ENCODE assay signal across 11 cellular contexts in the genomic region with DNA sequence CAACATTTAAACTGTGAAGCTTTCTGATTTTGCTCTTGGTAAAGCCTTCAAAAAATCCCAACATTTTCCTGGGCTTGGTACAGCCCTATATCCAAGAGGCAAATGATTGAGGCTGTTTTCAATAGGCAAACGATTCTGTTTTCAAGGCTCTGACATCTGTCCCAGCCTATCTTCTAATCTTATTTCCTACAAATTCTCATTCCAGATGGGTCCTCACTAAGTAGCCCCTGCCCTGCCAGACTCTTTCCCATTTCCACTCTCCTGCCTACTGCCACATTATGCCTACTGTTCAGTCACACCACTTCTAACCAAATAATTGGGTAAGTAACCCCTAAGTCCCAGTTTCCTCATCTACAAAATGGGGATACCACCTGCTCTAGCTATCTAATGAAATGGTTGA. TPM values are rescaled to one million over a fixed set of nuclear protein-coding genes. Genes with fewer than 3 reads are reported as not detected.
DNase-seq lines count a peak whose midpoint lies in the region; ATAC-seq, FAIRE-seq and TF ChIP-seq lines count a peak whose summit lies in the region.
"Had no signal": no experiment of that assay in that cellular context is flagged by ENCODE, and none has a peak within 500 bp of the region (broad histone marks: within the 10 kb centered on the region; RNA-seq: fewer than 3 reads in every experiment).

No MANE protein-coding gene starts in this region.

- TF ChIP-seq CTCF in A549 (IDR thresholded peaks at IDR 0.05) (no peak), H9 (conservative IDR thresholded peaks at IDR 0.05) (no peak), prostate gland (IDR thresholded peaks at IDR 0.05) (no peak)

- no peak overlapping the region for H3K23ac ChIP-seq in H9 (ENCODE audit: insufficient read length, low read depth, low read length)

- no peak for TF ChIP-seq EP300 in A549 (IDR thresholded peaks at IDR 0.05)

- no peaks in the 10 kb centered on the region for H3K27me3 Mint-ChIP-seq in H9 (ENCODE audit: low read depth)
- no peaks in the 10 kb centered on the region for H3K27me3 Mint-ChIP-seq in activated naive CD8-positive, alpha-beta T cell treated with anti-CD3 and anti-CD28 coated beads, Interleukin-2, amount 50 U/mL, for 24 hours

- H2AFZ ChIP-seq in H9 (ENCODE audit: low read length): no peak overlapping the region

- H3K4me2 ChIP-seq in A549: peak overlapping the region; percentile 94
- H3K4me2 ChIP-seq in H9 (ENCODE audit: insufficient read depth, insufficient read length, low read length): no peak overlapping the region

- H4K91ac ChIP-seq in H9 (ENCODE audit: insufficient read length, low read depth, low read length): no peak overlapping the region

- no peak overlapping the region for H3K18ac ChIP-seq in H9 (ENCODE audit: insufficient read length, low read depth, low read length)

- H3K4me1 ChIP-seq in A549 (peaks cover 30% of the 10 kb centered on the region), H9 (ENCODE audit: insufficient read depth, low read length) (peaks cover 3% of the 10 kb centered on the region; the same call in 1 of the 2 replicates), muscle layer of colon (ENCODE audit: insufficient read depth, low read length) (peaks cover 32% of the 10 kb centered on the region), prostate gland (replicated peaks) (peaks cover 21% of the 10 kb centered on the region)

- TF ChIP-seq POLR2A in A549 (IDR thresholded peaks at IDR 0.05; ENCODE audit: low read length) (no peak), prostate gland (IDR thresholded peaks at IDR 0.05) (no peak)

- no peak overlapping the region for H3T11ph ChIP-seq in H9 (ENCODE audit: low read length)

- no peak overlapping the region for H3K4ac ChIP-seq in H9 (ENCODE audit: low read depth, low read length)

- H4K5ac ChIP-seq in H9 (ENCODE audit: insufficient read length, low read depth, low read length): no peak overlapping the region

- no peaks in the 10 kb centered on the region for H4K20me1 ChIP-seq in H9 (ENCODE audit: control insufficient read depth, insufficient read depth, insufficient read length)

- CTCF ChIA-PET in A549 (lab: Yijun Ruan, JAX): interaction anchor here (0.7 to 13.6 kb wide), 5 partner anchors 8 to 75 kb away, joined by 3 to 116 read pairs (median 67); a partner anchor contains a TSS

- no peak overlapping the region for H3K27ac Mint-ChIP-seq in H9
- no peak overlapping the region for H3K27ac Mint-ChIP-seq in activated naive CD8-positive, alpha-beta T cell treated with anti-CD3 and anti-CD28 coated beads, Interleukin-2, amount 50 U/mL, for 24 hours

- H3K36me3 Mint-ChIP-seq in H9 (ENCODE audit: insufficient read depth in 1 of 3, low read depth in 3 of 3): peaks cover 24 to 63% (median 62%) of the 10 kb centered on the region in 3 experiments
- peaks cover 30% of the 10 kb centered on the region for H3K36me3 Mint-ChIP-seq in activated naive CD8-positive, alpha-beta T cell treated with anti-CD3 and anti-CD28 coated beads, Interleukin-2, amount 50 U/mL, for 24 hours (ENCODE audit: low read depth)

- H3K14ac ChIP-seq in H9 (ENCODE audit: insufficient read depth, low read length): no peak overlapping the region

- H3K4me1 Mint-ChIP-seq in H9: peaks cover 28% of the 10 kb centered on the region in 2 experiments
- peaks cover 54% of the 10 kb centered on the region for H3K4me1 Mint-ChIP-seq in activated naive CD8-positive, alpha-beta T cell treated with anti-CD3 and anti-CD28 coated beads, Interleukin-2, amount 50 U/mL, for 24 hours

- TF ChIP-seq RAD21 in A549 (conservative IDR thresholded peaks at IDR 0.05 in 1 of 2, IDR thresholded peaks at IDR 0.05 in 1 of 2): no peak

- no peak for FAIRE-seq in A549 (lab: Jason Lieb, UNC)

- no peak overlapping the region for H2AK5ac ChIP-seq in H9 (ENCODE audit: insufficient read length, low read length)

- DNase-seq in A549 (ENCODE audit: low read depth in 1 of 2, low spot score in 1 of 2) (no peak), H9 (no peak), SIG-M5 (lab: John Stamatoyannopoulos, UW) (no peak), globus pallidus (ENCODE audit: low spot score) (no peak), prostate gland (ENCODE audit: low spot score) (no peak)
- no peak for DNase-seq in activated naive CD8-positive, alpha-beta T cell treated with anti-CD3 and anti-CD28 coated beads, Interleukin-2, amount 50 U/mL, for 24 hours
- DNase-seq: amniotic stem cell, DMS153, GOT3 had no signal

- H4K8ac ChIP-seq in H9 (replicated peaks; ENCODE audit: insufficient read length, low read depth, low read length): no peak overlapping the region

- H2BK5ac ChIP-seq in H9 (ENCODE audit: insufficient read length, low read length): no peak overlapping the region

- H3K4me3 ChIP-seq in A549: no peak overlapping the region
- peak overlapping the region in 1 of 2 donors; percentile 48 for H3K4me3 ChIP-seq in muscle layer of colon (ENCODE audit: low read depth in 1 of 2, low read length in 2 of 2)
- H3K4me3 ChIP-seq in prostate gland: no peak overlapping the region

- H2BK120ac ChIP-seq in H9 (ENCODE audit: low read depth, low read length, poor library complexity, severe bottlenecking): no peak overlapping the region

- H3K23me2 ChIP-seq in H9 (ENCODE audit: insufficient read length, low read depth, low read length, poor library complexity, severe bottlenecking): peaks cover 18% of the 10 kb centered on the region

- H3K9me3 Mint-ChIP-seq in H9: no peaks in the 10 kb centered on the region
- H3K9me3 Mint-ChIP-seq in activated naive CD8-positive, alpha-beta T cell treated with anti-CD3 and anti-CD28 coated beads, Interleukin-2, amount 50 U/mL, for 24 hours: no peaks in the 10 kb centered on the region

- H2BK20ac ChIP-seq in H9 (ENCODE audit: low read depth, low read length, poor library complexity, severe bottlenecking): no peak overlapping the region

- H3K56ac ChIP-seq in H9 (ENCODE audit: insufficient read length, low read depth, low read length): no peak overlapping the region

- H3K36me3 ChIP-seq in muscle layer of colon (ENCODE audit: insufficient read depth, low read length) (peaks cover 46% of the 10 kb centered on the region), prostate gland (peaks cover 0 to 24% of the 10 kb centered on the region in 2 donors)

- POLR2A ChIA-PET in A549 (lab: Yijun Ruan, JAX): interaction anchor here (4.8 kb wide), 1 partner anchor 14 kb away, joined by 41 read pairs; a partner anchor contains a TSS

- peak overlapping the region; percentile 7 to 95; a peak in 2 of 5 replicates for H3K4me3 Mint-ChIP-seq in H9
- H3K4me3 Mint-ChIP-seq in activated naive CD8-positive, alpha-beta T cell treated with anti-CD3 and anti-CD28 coated beads, Interleukin-2, amount 50 U/mL, for 24 hours: peak overlapping the region; percentile 85

- H3K79me1 ChIP-seq in H9 (ENCODE audit: insufficient read depth, low read depth, low read length, poor library complexity, severe bottlenecking): peaks cover 19% of the 10 kb centered on the region

- no peak overlapping the region for H2BK15ac ChIP-seq in H9 (ENCODE audit: low read depth, low read length)

- H3K27me3 ChIP-seq in H9 (ENCODE audit: insufficient read depth, low read length) (no peaks in the 10 kb centered on the region), muscle layer of colon (ENCODE audit: control insufficient read depth in 1 of 2, insufficient read depth in 2 of 2, low read length in 2 of 2) (no peaks in the 10 kb centered on the region), prostate gland (replicated peaks; ENCODE audit: insufficient read depth) (no peaks in the 10 kb centered on the region)

- H2BK12ac ChIP-seq in H9 (ENCODE audit: insufficient read length, low read depth, low read length): no peak overlapping the region

- H3K9ac ChIP-seq in H9 (ENCODE audit: extremely low read depth, insufficient read length, low read length) (no peak overlapping the region), muscle layer of colon (ENCODE audit: low read length) (peak overlapping the region; percentile 4)

- H3K9me3 ChIP-seq in A549 (no peaks in the 10 kb centered on the region), H9 (ENCODE audit: control insufficient read depth, low read depth, low read length) (no peaks in the 10 kb centered on the region), muscle layer of colon (ENCODE audit: low read length) (no peaks in the 10 kb centered on the region), prostate gland (no peaks in the 10 kb centered on the region)

- intact Hi-C loops in prostate gland (cut with DNase I): no loop called here

- ATAC-seq in A549 (no peak), GM21381 (IDR thresholded peaks at IDR 0.05; ENCODE audit: unreplicated experiment) (no peak)
- no peak for ATAC-seq in activated naive CD8-positive, alpha-beta T cell treated with anti-CD3 and anti-CD28 coated beads, Interleukin-2, amount 50 U/mL, for 24 hours

- peaks cover 21% of the 10 kb centered on the region for H3K79me2 ChIP-seq in H9 (ENCODE audit: insufficient read depth, low read length)

- no peak overlapping the region for H3K27ac ChIP-seq in A549
- H3K27ac ChIP-seq in H9 (ENCODE audit: insufficient read length, low read depth, low read length): no peak overlapping the region
- no peak overlapping the region for H3K27ac ChIP-seq in muscle layer of colon (ENCODE audit: low read depth, low read length)
- H3K27ac ChIP-seq in prostate gland: no peak overlapping the region

- WGBS in A549 (ENCODE audit: missing lambda C conversion rate): 83% methylated on average over 1 of the region's 1 CpG
- WGBS in H9 (ENCODE audit: extremely low coverage, insufficient read length, low lambda C conversion rate): no CpG with 5 or more reads among the region's 1 CpG
- WGBS in prostate gland: 63% methylated on average over 1 of the region's 1 CpG

RNA-seq across cellular contexts. Expression of a gene that starts 3.5 kb away (rescaled TPM):
- polyA plus RNA-seq in A549 (2011; rRNA removed): 40.0 and 47.4 TPM in 2 replicates
- 39.1 and 41.6 TPM in 2 replicates for polyA plus RNA-seq in A549 (2012; cell fraction: cytosol; rRNA removed)
- polyA plus RNA-seq in A549 (2012; cell fraction: nucleus; rRNA removed): 165 and 194 TPM in 2 replicates
- 34.8 to 39.5 TPM (median 38.9 TPM) in 3 replicates for polyA plus RNA-seq in A549 (2017; fragmentation: RNase III; extraction: RNeasy Plus Mini Kit Qiagen cat#74134 plus additional on column Dnase treatment)
- polyA minus RNA-seq in A549 (2011; rRNA and poly(A)+ RNA removed): 55.3 and 57.9 TPM in 2 replicates
- total RNA-seq in H9 (2021): 90.7 and 103 TPM in 2 replicates
- 10 to 100 TPM; 48.5 to 55.4 TPM for total RNA-seq in prostate gland

RNA-seq across cellular contexts. Expression of a gene that starts 3.5 kb away (rescaled TPM):
- polyA plus RNA-seq in A549 (2011; rRNA removed) (16.6 and 20.2 TPM in 2 replicates), A549 (2017; fragmentation: RNase III; extraction: RNeasy Plus Mini Kit Qiagen cat#74134 plus additional on column Dnase treatment) (15.0 to 16.1 TPM (median 15.3 TPM) in 3 replicates)
- polyA plus RNA-seq in A549 (2012; cell fraction: cytosol; rRNA removed): 7.6 and 10.0 TPM in 2 replicates
- 10.2 and 12.0 TPM in 2 replicates for polyA plus RNA-seq in A549 (2012; cell fraction: nucleus; rRNA removed)
- polyA minus RNA-seq in A549 (2011; rRNA and poly(A)+ RNA removed): 27.4 and 28.8 TPM in 2 replicates
- total RNA-seq in H9 (2021) (23.5 and 25.7 TPM in 2 replicates), prostate gland (10 to 100 TPM; 19.4 to 30.3 TPM)

RNA-seq across cellular contexts. Expression of a gene that starts 8.5 kb away (rescaled TPM):
- polyA plus RNA-seq in A549 (2011; rRNA removed) (0.24 TPM in 1 of 2 replicates, not detected in the other), A549 (2017; fragmentation: RNase III; extraction: RNeasy Plus Mini Kit Qiagen cat#74134 plus additional on column Dnase treatment) (not detected in 3 replicates)
- 0.19 and 0.30 TPM in 2 replicates for polyA plus RNA-seq in A549 (2012; cell fraction: cytosol; rRNA removed)
- polyA plus RNA-seq in A549 (2012; cell fraction: nucleus; rRNA removed): not detected in 2 replicates
- polyA minus RNA-seq in A549 (2011; rRNA and poly(A)+ RNA removed): 0.70 TPM in 1 of 2 replicates, not detected in the other
- total RNA-seq in H9 (2021) (0.83 and 0.97 TPM in 2 replicates), prostate gland (not detected)

RNA-seq across cellular contexts. Expression of a gene that starts 13.1 kb away (rescaled TPM):
- 33.3 and 36.0 TPM in 2 replicates for polyA plus RNA-seq in A549 (2011; rRNA removed)
- 27.6 and 32.3 TPM in 2 replicates for polyA plus RNA-seq in A549 (2012; cell fraction: cytosol; rRNA removed)
- polyA plus RNA-seq in A549 (2012; cell fraction: nucleus; rRNA removed): 25.8 and 30.9 TPM in 2 replicates
- 51.3 to 54.0 TPM (median 51.7 TPM) in 3 replicates for polyA plus RNA-seq in A549 (2017; fragmentation: RNase III; extraction: RNeasy Plus Mini Kit Qiagen cat#74134 plus additional on column Dnase treatment)
- 22.9 and 28.3 TPM in 2 replicates for polyA minus RNA-seq in A549 (2011; rRNA and poly(A)+ RNA removed)
- total RNA-seq in H9 (2021): 26.9 and 27.3 TPM in 2 replicates
- total RNA-seq in prostate gland: 100 to 1,000 TPM in 1 of 2 donors, 10 to 100 TPM in 1; 60.9 to 120 TPM

RNA-seq across cellular contexts. Expression of a gene that starts 13.6 kb away (rescaled TPM):
- 65.5 and 72.1 TPM in 2 replicates for polyA plus RNA-seq in A549 (2011; rRNA removed)
- 69.4 and 88.8 TPM in 2 replicates for polyA plus RNA-seq in A549 (2012; cell fraction: cytosol; rRNA removed)
- 170 and 259 TPM in 2 replicates for polyA plus RNA-seq in A549 (2012; cell fraction: nucleus; rRNA removed)
- 108 to 119 TPM (median 117 TPM) in 3 replicates for polyA plus RNA-seq in A549 (2017; fragmentation: RNase III; extraction: RNeasy Plus Mini Kit Qiagen cat#74134 plus additional on column Dnase treatment)
- 476 and 477 TPM in 2 replicates for polyA minus RNA-seq in A549 (2011; rRNA and poly(A)+ RNA removed)
- 102 and 103 TPM in 2 replicates for total RNA-seq in H9 (2021)
- total RNA-seq in prostate gland: 100 to 1,000 TPM; 167 to 315 TPM
